ENCODE assay signal across 1 cellular context in the genomic region with DNA sequence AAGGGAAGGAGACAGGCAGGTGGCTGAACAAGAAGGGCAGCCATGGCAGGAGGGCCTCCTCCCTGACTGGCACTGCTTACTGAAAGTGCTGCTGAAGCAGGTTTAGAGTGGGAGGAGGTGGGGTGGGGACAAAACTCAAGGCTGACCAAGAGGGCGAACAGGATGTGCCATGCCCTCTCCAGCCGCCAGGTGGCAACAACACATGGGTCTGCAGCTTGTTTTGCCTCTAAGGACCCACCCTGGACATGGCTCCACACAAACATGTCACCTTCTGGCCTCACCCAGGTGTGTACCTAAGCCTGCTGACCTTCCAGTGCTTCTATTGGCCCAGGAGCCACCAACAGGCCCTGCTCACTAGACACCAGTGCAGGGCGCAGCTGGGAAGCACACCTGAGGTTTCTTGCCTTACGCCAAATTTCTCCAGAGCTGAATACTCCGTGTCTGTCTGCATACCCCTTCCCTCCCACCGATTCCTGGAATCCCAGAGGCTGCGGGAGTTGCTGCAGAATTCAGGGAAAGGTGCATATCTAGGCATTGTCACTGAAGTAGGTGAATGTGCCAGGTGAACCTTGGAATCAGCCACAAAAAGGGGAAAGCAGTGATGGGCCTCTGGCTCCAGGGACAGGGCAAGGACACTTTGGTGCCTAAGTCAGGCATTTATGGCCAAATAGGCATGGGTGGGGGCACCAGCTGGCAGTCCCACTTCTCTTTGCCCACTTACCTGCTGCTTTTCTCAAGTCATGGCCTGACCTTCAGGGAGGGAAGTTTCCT.
TF ChIP-seq lines count a peak whose summit lies in the region.

No MANE protein-coding gene starts in this region.

TF ChIP-seq in HepG2, 621 proteins besides CTCF, POLR2A, EP300 and RAD21 (continued from another document and continues in another):
- TF ChIP-seq, protein P1, sequence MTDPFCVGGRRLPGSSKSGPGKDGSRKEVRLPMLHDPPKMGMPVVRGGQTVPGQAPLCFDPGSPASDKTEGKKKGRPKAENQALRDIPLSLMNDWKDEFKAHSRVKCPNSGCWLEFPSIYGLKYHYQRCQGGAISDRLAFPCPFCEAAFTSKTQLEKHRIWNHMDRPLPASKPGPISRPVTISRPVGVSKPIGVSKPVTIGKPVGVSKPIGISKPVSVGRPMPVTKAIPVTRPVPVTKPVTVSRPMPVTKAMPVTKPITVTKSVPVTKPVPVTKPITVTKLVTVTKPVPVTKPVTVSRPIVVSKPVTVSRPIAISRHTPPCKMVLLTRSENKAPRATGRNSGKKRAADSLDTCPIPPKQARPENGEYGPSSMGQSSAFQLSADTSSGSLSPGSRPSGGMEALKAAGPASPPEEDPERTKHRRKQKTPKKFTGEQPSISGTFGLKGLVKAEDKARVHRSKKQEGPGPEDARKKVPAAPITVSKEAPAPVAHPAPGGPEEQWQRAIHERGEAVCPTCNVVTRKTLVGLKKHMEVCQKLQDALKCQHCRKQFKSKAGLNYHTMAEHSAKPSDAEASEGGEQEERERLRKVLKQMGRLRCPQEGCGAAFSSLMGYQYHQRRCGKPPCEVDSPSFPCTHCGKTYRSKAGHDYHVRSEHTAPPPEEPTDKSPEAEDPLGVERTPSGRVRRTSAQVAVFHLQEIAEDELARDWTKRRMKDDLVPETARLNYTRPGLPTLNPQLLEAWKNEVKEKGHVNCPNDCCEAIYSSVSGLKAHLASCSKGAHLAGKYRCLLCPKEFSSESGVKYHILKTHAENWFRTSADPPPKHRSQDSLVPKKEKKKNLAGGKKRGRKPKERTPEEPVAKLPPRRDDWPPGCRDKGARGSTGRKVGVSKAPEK (CRISPR knock-in tag; IDR thresholded peaks at IDR 0.05; ENCODE audit: borderline replicate concordance), result peak; percentile 79; the same call in 1 of the 2 replicates
- 0 out of 2 replicates have a peak, but pooled peaks have one; percentile 0 for TF ChIP-seq ZNF879 (CRISPR knock-in tag; IDR thresholded peaks at IDR 0.05)
- TF ChIP-seq, protein P2, sequence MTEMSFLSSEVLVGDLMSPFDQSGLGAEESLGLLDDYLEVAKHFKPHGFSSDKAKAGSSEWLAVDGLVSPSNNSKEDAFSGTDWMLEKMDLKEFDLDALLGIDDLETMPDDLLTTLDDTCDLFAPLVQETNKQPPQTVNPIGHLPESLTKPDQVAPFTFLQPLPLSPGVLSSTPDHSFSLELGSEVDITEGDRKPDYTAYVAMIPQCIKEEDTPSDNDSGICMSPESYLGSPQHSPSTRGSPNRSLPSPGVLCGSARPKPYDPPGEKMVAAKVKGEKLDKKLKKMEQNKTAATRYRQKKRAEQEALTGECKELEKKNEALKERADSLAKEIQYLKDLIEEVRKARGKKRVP (CRISPR knock-in tag; IDR thresholded peaks at IDR 0.05), result no peak
- peak; percentile 26; the same call in 1 of the 2 replicates for TF ChIP-seq MEIS1 (CRISPR knock-in tag; IDR thresholded peaks at IDR 0.05; ENCODE audit: borderline replicate concordance)
- TF ChIP-seq, protein P3, sequence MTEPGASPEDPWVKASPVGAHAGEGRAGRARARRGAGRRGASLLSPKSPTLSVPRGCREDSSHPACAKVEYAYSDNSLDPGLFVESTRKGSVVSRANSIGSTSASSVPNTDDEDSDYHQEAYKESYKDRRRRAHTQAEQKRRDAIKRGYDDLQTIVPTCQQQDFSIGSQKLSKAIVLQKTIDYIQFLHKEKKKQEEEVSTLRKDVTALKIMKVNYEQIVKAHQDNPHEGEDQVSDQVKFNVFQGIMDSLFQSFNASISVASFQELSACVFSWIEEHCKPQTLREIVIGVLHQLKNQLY (CRISPR knock-in tag; IDR thresholded peaks at IDR 0.05), result peak; percentile 52; the same call in 1 of the 2 replicates
- TF ChIP-seq TBX2 (CRISPR knock-in tag; IDR thresholded peaks at IDR 0.05; ENCODE audit: borderline replicate concordance), result peak; percentile 62; the same call in 1 of the 2 replicates
- no peak for TF ChIP-seq ZNF180 (CRISPR knock-in tag; IDR thresholded peaks at IDR 0.05; ENCODE audit: borderline replicate concordance, low read depth)
- no peak for TF ChIP-seq TAF15 (IDR thresholded peaks at IDR 0.05; ENCODE audit: low read depth, low read length, poor library complexity, severe bottlenecking)
- TF ChIP-seq ZNF274 (CRISPR knock-in tag; IDR thresholded peaks at IDR 0.05), result peak; percentile 40; the same call in 1 of the 2 replicates
- peak; percentile 61; the same call in 1 of the 2 replicates for TF ChIP-seq BORCS8-MEF2B (CRISPR knock-in tag; IDR thresholded peaks at IDR 0.05)
- TF ChIP-seq, protein P4, sequence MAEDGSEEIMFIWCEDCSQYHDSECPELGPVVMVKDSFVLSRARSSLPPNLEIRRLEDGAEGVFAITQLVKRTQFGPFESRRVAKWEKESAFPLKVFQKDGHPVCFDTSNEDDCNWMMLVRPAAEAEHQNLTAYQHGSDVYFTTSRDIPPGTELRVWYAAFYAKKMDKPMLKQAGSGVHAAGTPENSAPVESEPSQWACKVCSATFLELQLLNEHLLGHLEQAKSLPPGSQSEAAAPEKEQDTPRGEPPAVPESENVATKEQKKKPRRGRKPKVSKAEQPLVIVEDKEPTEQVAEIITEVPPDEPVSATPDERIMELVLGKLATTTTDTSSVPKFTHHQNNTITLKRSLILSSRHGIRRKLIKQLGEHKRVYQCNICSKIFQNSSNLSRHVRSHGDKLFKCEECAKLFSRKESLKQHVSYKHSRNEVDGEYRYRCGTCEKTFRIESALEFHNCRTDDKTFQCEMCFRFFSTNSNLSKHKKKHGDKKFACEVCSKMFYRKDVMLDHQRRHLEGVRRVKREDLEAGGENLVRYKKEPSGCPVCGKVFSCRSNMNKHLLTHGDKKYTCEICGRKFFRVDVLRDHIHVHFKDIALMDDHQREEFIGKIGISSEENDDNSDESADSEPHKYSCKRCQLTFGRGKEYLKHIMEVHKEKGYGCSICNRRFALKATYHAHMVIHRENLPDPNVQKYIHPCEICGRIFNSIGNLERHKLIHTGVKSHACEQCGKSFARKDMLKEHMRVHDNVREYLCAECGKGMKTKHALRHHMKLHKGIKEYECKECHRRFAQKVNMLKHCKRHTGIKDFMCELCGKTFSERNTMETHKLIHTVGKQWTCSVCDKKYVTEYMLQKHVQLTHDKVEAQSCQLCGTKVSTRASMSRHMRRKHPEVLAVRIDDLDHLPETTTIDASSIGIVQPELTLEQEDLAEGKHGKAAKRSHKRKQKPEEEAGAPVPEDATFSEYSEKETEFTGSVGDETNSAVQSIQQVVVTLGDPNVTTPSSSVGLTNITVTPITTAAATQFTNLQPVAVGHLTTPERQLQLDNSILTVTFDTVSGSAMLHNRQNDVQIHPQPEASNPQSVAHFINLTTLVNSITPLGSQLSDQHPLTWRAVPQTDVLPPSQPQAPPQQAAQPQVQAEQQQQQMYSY (CRISPR knock-in tag; IDR thresholded peaks at IDR 0.05), result no peak
- 0 out of 2 replicates have a peak, but pooled peaks have one; percentile 0 for TF ChIP-seq BRD4 (CRISPR knock-in tag; IDR thresholded peaks at IDR 0.05)
- peak; percentile 74 for TF ChIP-seq SAP130 (CRISPR knock-in tag; IDR thresholded peaks at IDR 0.05; ENCODE audit: low read depth)
- TF ChIP-seq ZNF747 (CRISPR knock-in tag; IDR thresholded peaks at IDR 0.05; ENCODE audit: borderline replicate concordance), result peak; percentile 85; the same call in 1 of the 2 replicates
- TF ChIP-seq CENPT (CRISPR knock-in tag; IDR thresholded peaks at IDR 0.05; ENCODE audit: low read depth), result no peak
- no peak; the same call in 1 of the 2 replicates for TF ChIP-seq NR2F6 (IDR thresholded peaks at IDR 0.05)
- TF ChIP-seq NR2F6 (CRISPR knock-in tag; IDR thresholded peaks at IDR 0.05), result peak; percentile 72
- TF ChIP-seq NPAS2 (CRISPR knock-in tag; IDR thresholded peaks at IDR 0.05; ENCODE audit: borderline replicate concordance), result no peak
- TF ChIP-seq RELA (CRISPR knock-in tag; IDR thresholded peaks at IDR 0.05), result 0 out of 2 replicates have a peak, but pooled peaks have one; percentile 30
- TF ChIP-seq CHCHD3 (CRISPR knock-in tag; IDR thresholded peaks at IDR 0.05), result no peak
- TF ChIP-seq, protein P5, sequence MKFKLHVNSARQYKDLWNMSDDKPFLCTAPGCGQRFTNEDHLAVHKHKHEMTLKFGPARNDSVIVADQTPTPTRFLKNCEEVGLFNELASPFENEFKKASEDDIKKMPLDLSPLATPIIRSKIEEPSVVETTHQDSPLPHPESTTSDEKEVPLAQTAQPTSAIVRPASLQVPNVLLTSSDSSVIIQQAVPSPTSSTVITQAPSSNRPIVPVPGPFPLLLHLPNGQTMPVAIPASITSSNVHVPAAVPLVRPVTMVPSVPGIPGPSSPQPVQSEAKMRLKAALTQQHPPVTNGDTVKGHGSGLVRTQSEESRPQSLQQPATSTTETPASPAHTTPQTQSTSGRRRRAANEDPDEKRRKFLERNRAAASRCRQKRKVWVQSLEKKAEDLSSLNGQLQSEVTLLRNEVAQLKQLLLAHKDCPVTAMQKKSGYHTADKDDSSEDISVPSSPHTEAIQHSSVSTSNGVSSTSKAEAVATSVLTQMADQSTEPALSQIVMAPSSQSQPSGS (CRISPR knock-in tag; IDR thresholded peaks at IDR 0.05), result peak; percentile 70; the same call in 1 of the 2 replicates
- TF ChIP-seq, protein P6, sequence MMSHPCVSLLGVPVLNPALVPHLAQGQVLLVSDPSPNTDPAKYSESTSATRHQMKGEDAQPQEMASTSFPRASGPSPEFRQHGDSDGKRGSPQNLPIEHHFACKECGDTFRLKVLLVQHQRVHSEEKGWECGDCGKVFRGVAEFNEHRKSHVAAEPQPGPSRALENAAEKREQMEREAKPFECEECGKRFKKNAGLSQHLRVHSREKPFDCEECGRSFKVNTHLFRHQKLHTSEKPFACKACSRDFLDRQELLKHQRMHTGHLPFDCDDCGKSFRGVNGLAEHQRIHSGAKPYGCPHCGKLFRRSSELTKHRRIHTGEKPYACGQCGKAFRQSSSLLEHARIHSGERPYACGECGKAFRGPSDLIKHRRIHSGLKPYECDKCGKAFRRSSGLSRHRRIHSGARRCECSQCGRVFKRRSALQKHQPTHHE (CRISPR knock-in tag; IDR thresholded peaks at IDR 0.05; ENCODE audit: borderline replicate concordance), result no peak
- TF ChIP-seq ZNF703 (CRISPR knock-in tag; IDR thresholded peaks at IDR 0.05; ENCODE audit: borderline replicate concordance), result no peak
- TF ChIP-seq, protein P7, sequence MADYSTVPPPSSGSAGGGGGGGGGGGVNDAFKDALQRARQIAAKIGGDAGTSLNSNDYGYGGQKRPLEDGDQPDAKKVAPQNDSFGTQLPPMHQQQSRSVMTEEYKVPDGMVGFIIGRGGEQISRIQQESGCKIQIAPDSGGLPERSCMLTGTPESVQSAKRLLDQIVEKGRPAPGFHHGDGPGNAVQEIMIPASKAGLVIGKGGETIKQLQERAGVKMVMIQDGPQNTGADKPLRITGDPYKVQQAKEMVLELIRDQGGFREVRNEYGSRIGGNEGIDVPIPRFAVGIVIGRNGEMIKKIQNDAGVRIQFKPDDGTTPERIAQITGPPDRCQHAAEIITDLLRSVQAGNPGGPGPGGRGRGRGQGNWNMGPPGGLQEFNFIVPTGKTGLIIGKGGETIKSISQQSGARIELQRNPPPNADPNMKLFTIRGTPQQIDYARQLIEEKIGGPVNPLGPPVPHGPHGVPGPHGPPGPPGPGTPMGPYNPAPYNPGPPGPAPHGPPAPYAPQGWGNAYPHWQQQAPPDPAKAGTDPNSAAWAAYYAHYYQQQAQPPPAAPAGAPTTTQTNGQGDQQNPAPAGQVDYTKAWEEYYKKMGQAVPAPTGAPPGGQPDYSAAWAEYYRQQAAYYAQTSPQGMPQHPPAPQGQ (CRISPR knock-in tag; IDR thresholded peaks at IDR 0.05; ENCODE audit: borderline replicate concordance), result 0 out of 2 replicates have a peak, but pooled peaks have one; percentile 69
- no peak for TF ChIP-seq ZNF451 (CRISPR knock-in tag; IDR thresholded peaks at IDR 0.05)
- no peak for TF ChIP-seq ZNF263 (CRISPR knock-in tag; IDR thresholded peaks at IDR 0.05)
- TF ChIP-seq, protein P8, sequence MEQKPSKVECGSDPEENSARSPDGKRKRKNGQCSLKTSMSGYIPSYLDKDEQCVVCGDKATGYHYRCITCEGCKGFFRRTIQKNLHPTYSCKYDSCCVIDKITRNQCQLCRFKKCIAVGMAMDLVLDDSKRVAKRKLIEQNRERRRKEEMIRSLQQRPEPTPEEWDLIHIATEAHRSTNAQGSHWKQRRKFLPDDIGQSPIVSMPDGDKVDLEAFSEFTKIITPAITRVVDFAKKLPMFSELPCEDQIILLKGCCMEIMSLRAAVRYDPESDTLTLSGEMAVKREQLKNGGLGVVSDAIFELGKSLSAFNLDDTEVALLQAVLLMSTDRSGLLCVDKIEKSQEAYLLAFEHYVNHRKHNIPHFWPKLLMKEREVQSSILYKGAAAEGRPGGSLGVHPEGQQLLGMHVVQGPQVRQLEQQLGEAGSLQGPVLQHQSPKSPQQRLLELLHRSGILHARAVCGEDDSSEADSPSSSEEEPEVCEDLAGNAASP (CRISPR knock-in tag; IDR thresholded peaks at IDR 0.05; ENCODE audit: borderline replicate concordance), result peak; percentile 66; the same call in 1 of the 2 replicates
- peak; percentile 78 for TF ChIP-seq FOXO1 (CRISPR knock-in tag; IDR thresholded peaks at IDR 0.05)
- TF ChIP-seq, protein P9, sequence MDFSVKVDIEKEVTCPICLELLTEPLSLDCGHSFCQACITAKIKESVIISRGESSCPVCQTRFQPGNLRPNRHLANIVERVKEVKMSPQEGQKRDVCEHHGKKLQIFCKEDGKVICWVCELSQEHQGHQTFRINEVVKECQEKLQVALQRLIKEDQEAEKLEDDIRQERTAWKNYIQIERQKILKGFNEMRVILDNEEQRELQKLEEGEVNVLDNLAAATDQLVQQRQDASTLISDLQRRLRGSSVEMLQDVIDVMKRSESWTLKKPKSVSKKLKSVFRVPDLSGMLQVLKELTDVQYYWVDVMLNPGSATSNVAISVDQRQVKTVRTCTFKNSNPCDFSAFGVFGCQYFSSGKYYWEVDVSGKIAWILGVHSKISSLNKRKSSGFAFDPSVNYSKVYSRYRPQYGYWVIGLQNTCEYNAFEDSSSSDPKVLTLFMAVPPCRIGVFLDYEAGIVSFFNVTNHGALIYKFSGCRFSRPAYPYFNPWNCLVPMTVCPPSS (IDR thresholded peaks at IDR 0.05), result no peak
- TF ChIP-seq ZNF292 (CRISPR knock-in tag; IDR thresholded peaks at IDR 0.05; ENCODE audit: borderline replicate concordance, low read depth), result no peak
- TF ChIP-seq, protein P10, sequence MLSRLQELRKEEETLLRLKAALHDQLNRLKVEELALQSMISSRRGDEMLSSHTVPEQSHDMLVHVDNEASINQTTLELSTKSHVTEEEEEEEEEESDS (CRISPR knock-in tag; IDR thresholded peaks at IDR 0.05; ENCODE audit: borderline replicate concordance), result no peak
- no peak for TF ChIP-seq ZSCAN30 (CRISPR knock-in tag; IDR thresholded peaks at IDR 0.05)
- no peak for TF ChIP-seq IKZF1 (IDR thresholded peaks at IDR 0.05)
- peak; percentile 65 for TF ChIP-seq CBX1 (IDR thresholded peaks at IDR 0.05; ENCODE audit: low read depth)
